9 cellular contexts compared by ENCODE assay signal in the genomic region with DNA sequence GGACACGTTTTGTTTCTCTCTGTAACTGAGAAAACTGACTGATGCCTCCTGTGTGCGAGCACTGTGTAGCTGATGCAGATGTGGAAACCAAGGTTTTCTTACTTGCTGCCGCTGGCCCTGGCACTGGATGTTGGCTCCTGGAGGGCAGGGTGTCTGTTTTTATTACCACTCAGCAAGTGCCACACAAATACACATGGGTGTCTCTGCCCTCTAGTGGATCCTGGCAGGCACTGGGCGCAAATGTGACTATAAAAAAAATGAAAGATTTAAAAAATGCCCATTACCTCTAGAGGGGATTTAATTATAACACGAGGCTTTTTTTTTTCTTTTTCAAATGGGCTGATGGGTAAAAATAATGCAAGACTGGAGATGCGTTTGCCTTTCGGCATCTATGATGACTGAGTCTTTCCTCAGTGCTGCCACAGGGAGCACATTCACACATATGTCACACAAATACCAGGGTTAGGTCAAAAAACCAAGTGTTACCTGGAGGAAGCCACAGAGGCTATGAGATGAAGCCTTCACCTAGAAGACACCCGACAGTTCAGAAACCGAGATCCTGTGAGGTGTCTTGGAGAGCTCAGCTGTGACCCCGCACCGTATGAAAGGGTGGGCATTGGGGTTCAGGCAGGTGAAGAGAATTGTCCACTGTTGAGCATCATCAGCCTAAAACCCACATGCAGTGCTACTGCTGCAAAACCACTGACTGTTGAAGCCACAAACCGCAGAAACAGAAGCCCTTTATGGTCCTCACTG. TPM values are rescaled to one million over a fixed set of nuclear protein-coding genes. Genes with fewer than 3 reads are reported as not detected.
DNase-seq lines count a peak whose midpoint lies in the region; ATAC-seq and TF ChIP-seq lines count a peak whose summit lies in the region.
"Had no signal": no experiment of that assay in that cellular context is flagged by ENCODE, and none has a peak within 500 bp of the region (broad histone marks: within the 10 kb centered on the region; RNA-seq: fewer than 3 reads in every experiment).

No MANE protein-coding gene starts in this region.

- POLR2A ChIA-PET in CD8-positive, alpha-beta T cell (lab: Charles Lee) = no interaction called here
- POLR2A ChIA-PET in OCI-LY7 (lab: Charles Lee) = interaction anchor here (1.3 kb wide), 1 partner anchor 87 kb away, joined by 3 read pairs; no protein-coding TSS in a partner anchor

- no peaks in the 10 kb centered on the region for H3K36me3 Mint-ChIP-seq in CD8-positive, alpha-beta T cell

- no peaks in the 10 kb centered on the region for H3K9me3 Mint-ChIP-seq in CD8-positive, alpha-beta T cell

- no peaks in the 10 kb centered on the region for H3K27me3 ChIP-seq in CD8-positive, alpha-beta T cell (ENCODE audit: insufficient read depth, low read length)
- no peaks in the 10 kb centered on the region for H3K27me3 ChIP-seq in left ventricle myocardium inferior (ENCODE audit: low read depth)

- no peaks in the 10 kb centered on the region for H4K20me1 ChIP-seq in OCI-LY7 (ENCODE audit: insufficient read depth, low read length)

- ATAC-seq in CD8-positive, alpha-beta T cell = peak; percentile 88
- ATAC-seq in HG03565 (IDR thresholded peaks at IDR 0.05; ENCODE audit: unreplicated experiment) = no peak
- no peak for ATAC-seq in GM21786 (IDR thresholded peaks at IDR 0.05; ENCODE audit: unreplicated experiment)

- peak overlapping the region; percentile 65 for H2AFZ ChIP-seq in OCI-LY7 (ENCODE audit: low read length)

- H3K27ac ChIP-seq in CD8-positive, alpha-beta T cell (ENCODE audit: low read depth, low read length) = no peak overlapping the region
- no peak overlapping the region for H3K27ac ChIP-seq in OCI-LY7 (ENCODE audit: low read depth, low read length, poor library complexity, severe bottlenecking)
- no peak overlapping the region for H3K27ac ChIP-seq in left ventricle myocardium inferior (replicated peaks)
- H3K27ac ChIP-seq: skin epidermis had no signal

- no peaks in the 10 kb centered on the region for H3K36me3 ChIP-seq in CD8-positive, alpha-beta T cell (ENCODE audit: insufficient read depth, low read length)
- H3K36me3 ChIP-seq in OCI-LY7 (ENCODE audit: insufficient read depth, low read length) (no peaks in the 10 kb centered on the region), left ventricle myocardium inferior (no peaks in the 10 kb centered on the region)

- no TSS peak for BruUV-seq in OCI-LY7 (replicated peaks; lab: Mats Ljungman, UMichigan)

- H3K4me2 ChIP-seq in OCI-LY7 (ENCODE audit: low read length) = peak overlapping the region; percentile 70

- H3K9me2 ChIP-seq in OCI-LY7 (ENCODE audit: insufficient read depth, low read length) = no peaks in the 10 kb centered on the region

- H3K27ac Mint-ChIP-seq in CD8-positive, alpha-beta T cell = peak overlapping the region; percentile 1

- peaks cover 2% of the 10 kb centered on the region for H3K27me3 Mint-ChIP-seq in CD8-positive, alpha-beta T cell (ENCODE audit: low read depth)

- H3K4me3 Mint-ChIP-seq in CD8-positive, alpha-beta T cell = no peak overlapping the region

- no peaks in the 10 kb centered on the region for H3K9me3 ChIP-seq in CD8-positive, alpha-beta T cell (ENCODE audit: low read length)
- H3K9me3 ChIP-seq in OCI-LY7 (ENCODE audit: low read length) = no peaks in the 10 kb centered on the region
- no peaks in the 10 kb centered on the region for H3K9me3 ChIP-seq in left ventricle myocardium inferior (replicated peaks)

- CTCF ChIA-PET in CD8-positive, alpha-beta T cell (lab: Charles Lee) = interaction anchor here (0.8 to 2.9 kb wide), 6 partner anchors 13 to 89 kb away, joined by 3 to 6 read pairs (median 5); a partner anchor contains a TSS
- CTCF ChIA-PET in OCI-LY7 (lab: Charles Lee; ENCODE audit: unreplicated experiment) = no interaction called here

- peaks cover 14% of the 10 kb centered on the region for H3K4me1 Mint-ChIP-seq in CD8-positive, alpha-beta T cell (ENCODE audit: low read depth)

- TF ChIP-seq CTCF in CD8-positive, alpha-beta T cell (IDR thresholded peaks at IDR 0.05) = peak; percentile 82
- TF ChIP-seq CTCF in OCI-LY7 (conservative IDR thresholded peaks at IDR 0.05; ENCODE audit: low read length) = peak; percentile 81
- peak; percentile 73 for TF ChIP-seq CTCF in left ventricle myocardium inferior (IDR thresholded peaks at IDR 0.05; ENCODE audit: borderline replicate concordance)

- no peak overlapping the region for H3K4me3 ChIP-seq in CD8-positive, alpha-beta T cell (ENCODE audit: low read depth, low read length)
- H3K4me3 ChIP-seq in OCI-LY7 (ENCODE audit: low read depth, low read length, poor library complexity, severe bottlenecking) (no peak overlapping the region), left ventricle myocardium inferior (no peak overlapping the region)
- H3K4me3 ChIP-seq: skin epidermis had no signal

- no peaks in the 10 kb centered on the region for H3K4me1 ChIP-seq in CD8-positive, alpha-beta T cell (ENCODE audit: insufficient read depth, low read length)
- H3K4me1 ChIP-seq in OCI-LY7 (ENCODE audit: insufficient read depth, low read length, poor library complexity, severe bottlenecking) (peaks cover 34% of the 10 kb centered on the region), left ventricle myocardium inferior (no peaks in the 10 kb centered on the region)

- DNase-seq in CD8-positive, alpha-beta T cell = peak in 6 of 7 experiments; percentile 8 to 59 (median 40)
- DNase-seq in HCEC 1CT (peak; percentile 31), OCI-LY7 (ENCODE audit: low spot score) (peak; percentile 69), left ventricle myocardium inferior (peak; percentile 18)
- peak; percentile 75 for DNase-seq in activated effector memory CD4-positive, alpha-beta T cell treated with anti-CD3 and anti-CD28 coated beads, Interleukin-2, amount 50 U/mL, for 16 hours
- DNase-seq in stimulated activated CD4-positive, alpha-beta T cell treated with anti-CD3 and anti-CD28 coated beads, TNF-alpha, amount 100 ng/mL, for 24 hours (ENCODE audit: low read depth in 3 of 3) = peak in 2 of 3 experiments; percentile 21 to 28

- intact Hi-C loops in CD8-positive, alpha-beta T cell (cut with DNase I, micrococcal nuclease) = no loop called here
- intact Hi-C loops in OCI-LY7 (cut with micrococcal nuclease; ENCODE audit: unreplicated experiment) = no loop called here
- intact Hi-C loops in left ventricle myocardium inferior (cut with micrococcal nuclease) = no loop called here

- no peaks in the 10 kb centered on the region for H3K79me2 ChIP-seq in OCI-LY7 (ENCODE audit: insufficient read depth, low read depth, low read length)

RNA-seq across cellular contexts. Expression of a gene that starts 25.7 kb away (rescaled TPM):
- 10 to 100 TPM; 10.8 to 14.2 TPM for total RNA-seq in CD8-positive, alpha-beta T cell
- 12.4 and 13.6 TPM in 2 replicates for total RNA-seq in OCI-LY7 (2014; rRNA removed; shearing (Covaris generic))
- 37.9 and 42.8 TPM in 2 replicates for total RNA-seq in OCI-LY7 (2022)
- 9.0 TPM for total RNA-seq in left ventricle myocardium inferior

RNA-seq across cellular contexts. Expression of a gene that starts 58.6 kb away (rescaled TPM):
- total RNA-seq in CD8-positive, alpha-beta T cell = 10 to 100 TPM; 33.3 to 37.0 TPM
- total RNA-seq in OCI-LY7 (2014; rRNA removed; shearing (Covaris generic)) = 26.2 and 27.8 TPM in 2 replicates
- 55.4 and 62.8 TPM in 2 replicates for total RNA-seq in OCI-LY7 (2022)
- total RNA-seq in left ventricle myocardium inferior = 21.8 TPM

Comparison
In these comparisons a context has a peak if more than half of its experiments do, and no peak if none do; other contexts are left out.
1. DNase-seq: peak in every context shown above with its lines; median percentile 75 in activated effector memory CD4-positive, alpha-beta T cell treated with anti-CD3 and anti-CD28 coated beads, Interleukin-2, amount 50 U/mL, for 16 hours; 69 in OCI-LY7; 40 in CD8-positive, alpha-beta T cell; 31 in HCEC 1CT; 24 in stimulated activated CD4-positive, alpha-beta T cell treated with anti-CD3 and anti-CD28 coated beads, TNF-alpha, amount 100 ng/mL, for 24 hours; 18 in left ventricle myocardium inferior.